1 cellular context compared by ENCODE assay signal in genomic region chr16:78098544-78099371, GRCh38.
TF ChIP-seq lines count a peak whose summit lies in the region.

No MANE protein-coding gene starts in this region.

TF ChIP-seq in GM23338, 12 proteins besides CTCF, POLR2A, EP300 and RAD21 (continued from another document):
- TF ChIP-seq REST (IDR thresholded peaks at IDR 0.05; ENCODE audit: unreplicated experiment) (no peak), ETS1 (IDR thresholded peaks at IDR 0.05) (no peak), EZH2phosphoT487 (IDR thresholded peaks at IDR 0.05; ENCODE audit: unreplicated experiment) (no peak), ZNF114 (CRISPR knock-in tag; IDR thresholded peaks at IDR 0.05) (no peak)
